1 cellular context compared by ENCODE assay signal in genomic region chr14:50050171-50050570, GRCh38.
TF ChIP-seq lines count a peak whose summit lies in the region.

No MANE protein-coding gene starts in this region.

TF ChIP-seq in IMR-90, 13 proteins besides CTCF, POLR2A, EP300 and RAD21 (continued from another document):
- TF ChIP-seq MAFK (IDR thresholded peaks at IDR 0.05; ENCODE audit: low read depth, low read length) = no peak
- TF ChIP-seq NFE2L2 (IDR thresholded peaks at IDR 0.05; ENCODE audit: low read depth, low read length) = no peak
